In the genomic region with DNA sequence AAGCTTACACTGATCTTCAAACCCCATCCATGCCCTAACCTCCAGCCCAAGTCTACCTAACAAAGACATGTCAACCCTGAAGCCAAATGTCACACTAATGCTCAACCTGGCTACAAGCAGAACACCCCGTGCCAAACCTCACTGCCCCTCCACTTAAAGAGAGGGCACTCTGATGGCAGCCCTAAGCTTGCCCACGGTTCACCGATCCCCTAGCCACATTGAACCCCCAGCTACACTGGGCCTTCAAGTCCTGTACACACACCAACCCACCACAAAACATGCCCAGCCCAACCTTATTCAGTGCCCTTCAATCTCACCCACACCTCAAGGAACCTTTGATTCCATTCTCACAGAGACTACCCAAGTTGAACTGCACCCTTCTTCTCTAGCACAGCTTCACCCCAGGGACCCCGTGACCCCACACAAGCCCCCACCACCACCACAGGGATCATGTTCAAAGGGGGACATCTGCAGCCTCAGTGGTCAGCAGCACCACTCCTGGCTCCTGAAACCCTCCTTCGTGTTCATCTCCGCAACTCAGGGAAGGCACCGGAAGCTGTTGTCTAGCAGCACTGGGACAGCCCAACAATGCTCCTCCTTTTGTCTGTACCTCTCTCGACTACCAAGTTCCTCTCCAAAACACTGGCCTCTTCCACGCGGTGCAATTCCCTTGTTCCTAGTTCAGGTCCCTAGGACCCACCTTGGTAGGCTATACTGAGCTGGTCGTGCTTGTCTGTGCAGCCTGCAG, we compare ENCODE assay signal across 19 cellular contexts.
A peak's percentile ranks its signal among the peaks of the same experiment; 100 is the strongest.
DNase-seq lines count a peak whose midpoint lies in the region; TF ChIP-seq lines count a peak whose summit lies in the region.
"Had no signal": no experiment of that assay in that cellular context is flagged by ENCODE, and none has a peak within 500 bp of the region (broad histone marks: within the 10 kb centered on the region; RNA-seq: fewer than 3 reads in every experiment).

No MANE protein-coding gene starts in this region.

- H3K4me1 Mint-ChIP-seq in endodermal cell (no peaks in the 10 kb centered on the region), osteocyte (ENCODE audit: unreplicated experiment) (peaks cover 17% of the 10 kb centered on the region), CD14-positive monocyte (peaks cover 3% of the 10 kb centered on the region)

- no peak for TF ChIP-seq CTCF in GM13976 (IDR thresholded peaks at IDR 0.05; ENCODE audit: borderline replicate concordance, control extremely low read depth, extremely low read depth, insufficient read depth, missing control alignments)
- TF ChIP-seq CTCF in endodermal cell (conservative IDR thresholded peaks at IDR 0.05): no peak
- TF ChIP-seq CTCF in osteocyte (IDR thresholded peaks at IDR 0.05): no peak
- TF ChIP-seq CTCF in PC-9 (conservative IDR thresholded peaks at IDR 0.05): no peak
- no peak for TF ChIP-seq CTCF in foreskin fibroblast (IDR thresholded peaks at IDR 0.05; ENCODE audit: low read depth, low read length)
- TF ChIP-seq CTCF in CD14-positive monocyte (IDR thresholded peaks at IDR 0.05): no peak

- H3K27ac ChIP-seq in endodermal cell (ENCODE audit: low read depth, low read length) (no peak overlapping the region), PC-9 (no peak overlapping the region)
- H3K27ac ChIP-seq: 22Rv1 had no signal

- H3K4me1 ChIP-seq in endodermal cell (ENCODE audit: control insufficient read depth, insufficient read depth, low read length) (no peaks in the 10 kb centered on the region), PC-9 (replicated peaks; ENCODE audit: insufficient read depth) (peaks cover 16% of the 10 kb centered on the region)

- no peaks in the 10 kb centered on the region for H4K20me1 ChIP-seq in PC-9 (ENCODE audit: insufficient read depth)

- H3K4me3 ChIP-seq in endodermal cell (ENCODE audit: low read length) (no peak overlapping the region), PC-9 (no peak overlapping the region), foreskin fibroblast (ENCODE audit: low read depth in 1 of 2, low read length in 2 of 2) (no peak overlapping the region)
- H3K4me3 ChIP-seq: MG63 had no signal

- peak; percentile 1 for DNase-seq in NCI-H1092 treated with DMSO at 0.1 percent for 48 hours (lab: John Stamatoyannopoulos, UW)
- DNase-seq in NCI-H1092 (lab: John Stamatoyannopoulos, UW): no peak
- DNase-seq in GM13976 (ENCODE audit: low spot score): peak; percentile 15
- DNase-seq in endodermal cell: peak; percentile 42
- peak; percentile 70 for DNase-seq in osteocyte (ENCODE audit: extremely low spot score, unreplicated experiment)
- DNase-seq in PC-9: no peak
- DNase-seq in foreskin fibroblast: no peak
- DNase-seq in CD14-positive monocyte (ENCODE audit: low spot score): no peak
- DNase-seq: DMS79 treated with DMSO at 0.1 percent for 48 hours, GOT3, HFFc6, IMR-90, Karpas-422, MG63, NCI-H1105, NCI-H1694, NCI-H510A treated with DMSO at 0.1 percent for 48 hours had no signal

- no peak overlapping the region for H3K4me2 ChIP-seq in PC-9

- in situ Hi-C loops in GM13976 (cut with MboI; ENCODE audit: low sequenced_read_pairs, unreplicated experiment): loop anchor here (25.0 kb wide), 1 partner anchor 808 kb away; no protein-coding TSS in a partner anchor

- no peaks in the 10 kb centered on the region for H3K9me2 ChIP-seq in PC-9 (ENCODE audit: insufficient read depth)

- no peaks in the 10 kb centered on the region for H3K36me3 ChIP-seq in endodermal cell (ENCODE audit: control insufficient read depth, insufficient read depth, low read length)
- no peaks in the 10 kb centered on the region for H3K36me3 ChIP-seq in PC-9 (ENCODE audit: low read depth)
- H3K36me3 ChIP-seq: MG63 had no signal

- 87 to 90% methylated on average over 8 to 11 of the region's 11 CpGs for WGBS in endodermal cell (ENCODE audit: insufficient coverage in 1 of 2, insufficient read length in 1 of 2), 2 experiments

- H3K27me3 Mint-ChIP-seq in endodermal cell (ENCODE audit: insufficient read depth) (peaks cover 3% of the 10 kb centered on the region), osteocyte (ENCODE audit: unreplicated experiment) (peaks cover 7% of the 10 kb centered on the region), CD14-positive monocyte (ENCODE audit: low read depth in 3 of 3) (peaks cover 1 to 2% (median 2%) of the 10 kb centered on the region in 3 donors)

- H3K9me3 Mint-ChIP-seq in endodermal cell (no peaks in the 10 kb centered on the region), osteocyte (ENCODE audit: unreplicated experiment) (no peaks in the 10 kb centered on the region), CD14-positive monocyte (peaks cover 0 to 2% (median 0%) of the 10 kb centered on the region in 7 donors)
- H3K9me3 Mint-ChIP-seq: CD8-positive, alpha-beta T cell; HFFc6 had no signal

- H3K27ac Mint-ChIP-seq in endodermal cell: no peak overlapping the region
- H3K27ac Mint-ChIP-seq in osteocyte (ENCODE audit: unreplicated experiment): no peak overlapping the region
- no peak overlapping the region for H3K27ac Mint-ChIP-seq in CD14-positive monocyte
- H3K27ac Mint-ChIP-seq: CD8-positive, alpha-beta T cell had no signal

- CTCF ChIA-PET in PC-9 (lab: Charles Lee): no interaction called here

- POLR2A ChIA-PET in PC-9 (lab: Charles Lee; ENCODE audit: unreplicated experiment): no interaction called here

- no peaks in the 10 kb centered on the region for H3K36me3 Mint-ChIP-seq in endodermal cell (ENCODE audit: low read depth)
- no peaks in the 10 kb centered on the region for H3K36me3 Mint-ChIP-seq in osteocyte (ENCODE audit: unreplicated experiment)
- H3K36me3 Mint-ChIP-seq in CD14-positive monocyte: no peaks in the 10 kb centered on the region
- H3K36me3 Mint-ChIP-seq: CD8-positive, alpha-beta T cell had no signal

- no peak overlapping the region for H3K4me3 Mint-ChIP-seq in endodermal cell
- H3K4me3 Mint-ChIP-seq in osteocyte (ENCODE audit: unreplicated experiment): no peak overlapping the region
- H3K4me3 Mint-ChIP-seq in CD14-positive monocyte: no peak overlapping the region
- H3K4me3 Mint-ChIP-seq: CD8-positive, alpha-beta T cell; HFFc6 had no signal

- H3K27me3 ChIP-seq in endodermal cell (ENCODE audit: control insufficient read depth, insufficient read depth, low read length, poor library complexity, severe bottlenecking) (no peaks in the 10 kb centered on the region), PC-9 (ENCODE audit: insufficient read depth, low read depth) (no peaks in the 10 kb centered on the region)
- H3K27me3 ChIP-seq: MG63 had no signal

- no peaks in the 10 kb centered on the region for H3K9me3 ChIP-seq in endodermal cell (ENCODE audit: control insufficient read depth, low read length)
- no peaks in the 10 kb centered on the region for H3K9me3 ChIP-seq in PC-9 (ENCODE audit: insufficient read depth, low read depth)
- H3K9me3 ChIP-seq: MG63 had no signal

- intact Hi-C loops in PC-9 (cut with micrococcal nuclease; ENCODE audit: unreplicated experiment) (loop anchor here (10.0 kb wide), 1 partner anchor 646 kb away; no protein-coding TSS in a partner anchor), CD14-positive monocyte (cut with micrococcal nuclease) (loop anchor here in 1 of 2 donors (10.0 kb wide), 1 partner anchor 816 kb away; no protein-coding TSS in a partner anchor)

- no peaks in the 10 kb centered on the region; the same call in 1 of the 2 replicates for H3F3A ChIP-seq in PC-9 (ENCODE audit: insufficient read depth, low read depth)

- H3K9ac ChIP-seq in endodermal cell (ENCODE audit: extremely low read depth, low read length, poor library complexity, severe bottlenecking): no peak overlapping the region

- no TSS peak for BruUV-seq in PC-9 (replicated peaks; lab: Mats Ljungman, UMichigan)

- no peak overlapping the region for H2AFZ ChIP-seq in PC-9

- no peaks in the 10 kb centered on the region for H3K79me2 ChIP-seq in PC-9 (ENCODE audit: low read depth)

Comparison
In these comparisons a context has a peak if more than half of its experiments do, and no peak if none do; other contexts are left out.
1. DNase-seq: peak in NCI-H1092 treated with DMSO at 0.1 percent for 48 hours (single experiment), GM13976 (single experiment), endodermal cell (single experiment) and osteocyte (single experiment); none in NCI-H1092 (single experiment), PC-9 (0 of 2), foreskin fibroblast (0 of 2) and CD14-positive monocyte (single experiment).